13 cellular contexts compared by ENCODE assay signal in the genomic region with DNA sequence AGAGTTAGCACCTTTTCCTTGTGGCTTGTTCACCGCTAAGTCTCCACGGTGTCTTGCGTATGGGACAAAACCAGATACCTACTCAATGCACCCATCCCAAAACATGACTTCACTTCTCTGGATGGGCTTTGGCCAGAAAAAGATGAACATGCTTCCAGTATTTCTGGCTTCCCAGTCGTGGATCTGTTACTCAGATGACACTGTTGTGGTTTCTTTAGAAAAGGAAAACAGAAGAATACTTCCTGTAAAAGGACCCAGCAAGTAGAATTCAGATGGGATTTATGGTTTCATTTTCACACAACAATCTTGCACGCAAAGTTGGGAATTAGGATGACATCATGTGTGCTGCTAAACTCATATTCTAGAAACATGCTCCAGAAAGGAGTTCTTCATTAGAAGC.
DNase-seq lines count a peak whose midpoint lies in the region; TF ChIP-seq lines count a peak whose summit lies in the region.
"Had no signal": no experiment of that assay in that cellular context is flagged by ENCODE, and none has a peak within 500 bp of the region (broad histone marks: within the 10 kb centered on the region; RNA-seq: fewer than 3 reads in every experiment).

No MANE protein-coding gene starts in this region.

- H3K79me2 ChIP-seq in fibroblast of lung (ENCODE audit: control insufficient read depth, insufficient read depth, low read length) (no peaks in the 10 kb centered on the region), OCI-LY7 (ENCODE audit: insufficient read depth, low read depth, low read length) (no peaks in the 10 kb centered on the region)

- H4K20me1 ChIP-seq in BLaER1 = no peaks in the 10 kb centered on the region
- no peaks in the 10 kb centered on the region for H4K20me1 ChIP-seq in fibroblast of lung (ENCODE audit: control insufficient read depth, extremely low read depth, insufficient read depth, low read length)
- no peaks in the 10 kb centered on the region for H4K20me1 ChIP-seq in OCI-LY7 (ENCODE audit: insufficient read depth, low read length)

- TF ChIP-seq CTCF in fibroblast of lung (conservative IDR thresholded peaks at IDR 0.05 in 1 of 2, IDR thresholded peaks at IDR 0.05 in 1 of 2; ENCODE audit: low read depth in 1 of 2, low read length in 2 of 2) = no peak
- TF ChIP-seq CTCF in OCI-LY7 (conservative IDR thresholded peaks at IDR 0.05; ENCODE audit: low read length) = no peak
- no peak for TF ChIP-seq CTCF in Caco-2 (IDR thresholded peaks at IDR 0.05; ENCODE audit: insufficient read depth in 1 of 2, low read depth in 1 of 2, low read length in 1 of 2, severe bottlenecking in 1 of 2, unreplicated experiment in 1 of 2)

- H3K27me3 Mint-ChIP-seq in Caco-2 (ENCODE audit: insufficient read depth, unreplicated experiment) = peaks cover 4% of the 10 kb centered on the region

- POLR2A ChIA-PET in OCI-LY7 (lab: Charles Lee) = no interaction called here
- POLR2A ChIA-PET in Caco-2 (lab: Charles Lee) = no interaction called here

- H3K9ac ChIP-seq in BLaER1 = no peak overlapping the region
- no peak overlapping the region for H3K9ac ChIP-seq in fibroblast of lung (ENCODE audit: insufficient read depth, low read length)

- BruUV-seq in OCI-LY7 (replicated peaks; lab: Mats Ljungman, UMichigan) (no TSS peak), Caco-2 (replicated peaks; lab: Mats Ljungman, UMichigan) (no TSS peak)

- H3K4me1 ChIP-seq in BLaER1 (peaks cover 5% of the 10 kb centered on the region; the same call in 1 of the 2 replicates), fibroblast of lung (ENCODE audit: control insufficient read depth, extremely low read depth, insufficient read depth, low read length) (peaks cover 3% of the 10 kb centered on the region), OCI-LY7 (ENCODE audit: insufficient read depth, low read length, poor library complexity, severe bottlenecking) (no peaks in the 10 kb centered on the region), Caco-2 (no peaks in the 10 kb centered on the region)

- H3K9me3 Mint-ChIP-seq in Caco-2 (ENCODE audit: unreplicated experiment) = no peaks in the 10 kb centered on the region
- H3K9me3 Mint-ChIP-seq: activated naive CD4-positive, alpha-beta T cell treated with anti-CD3 and anti-CD28 coated beads for 36 hours had no signal

- CTCF ChIA-PET in OCI-LY7 (lab: Charles Lee; ENCODE audit: unreplicated experiment) = no interaction called here
- CTCF ChIA-PET in Caco-2 (lab: Charles Lee) = no interaction called here

- H3K27ac Mint-ChIP-seq in Caco-2 (ENCODE audit: unreplicated experiment) = no peak overlapping the region
- H3K27ac Mint-ChIP-seq: activated naive CD4-positive, alpha-beta T cell treated with anti-CD3 and anti-CD28 coated beads for 36 hours; CD4-positive, CD25-positive, alpha-beta regulatory T cell had no signal

- H3K36me3 Mint-ChIP-seq in Caco-2 (ENCODE audit: insufficient read depth, unreplicated experiment) = no peaks in the 10 kb centered on the region

- H3K9me2 ChIP-seq in OCI-LY7 (ENCODE audit: insufficient read depth, low read length) = no peaks in the 10 kb centered on the region

- intact Hi-C loops in OCI-LY7 (cut with micrococcal nuclease; ENCODE audit: unreplicated experiment) = no loop called here
- intact Hi-C loops in Caco-2 (cut with micrococcal nuclease; ENCODE audit: unreplicated experiment) = no loop called here

- peak overlapping the region; percentile 2 for H2AFZ ChIP-seq in fibroblast of lung (ENCODE audit: low read length)
- H2AFZ ChIP-seq in OCI-LY7 (ENCODE audit: low read length) = no peak overlapping the region

- H3K4me2 ChIP-seq in BLaER1 = peak overlapping the region; percentile 10; the same call in 1 of the 2 replicates
- H3K4me2 ChIP-seq in fibroblast of lung (ENCODE audit: extremely low read depth, insufficient read depth, low read length) = peak overlapping the region; percentile 54
- no peak overlapping the region for H3K4me2 ChIP-seq in OCI-LY7 (ENCODE audit: low read length)

- H3K4me3 Mint-ChIP-seq in Caco-2 (ENCODE audit: unreplicated experiment) = no peak overlapping the region
- H3K4me3 Mint-ChIP-seq: activated naive CD4-positive, alpha-beta T cell treated with anti-CD3 and anti-CD28 coated beads for 36 hours; CD4-positive, CD25-positive, alpha-beta regulatory T cell had no signal

- no peak overlapping the region for H3K4me3 ChIP-seq in BLaER1
- H3K4me3 ChIP-seq in fibroblast of lung (replicated peaks in 1 of 4; ENCODE audit: control extremely low read depth in 1 of 4, insufficient read depth in 1 of 4, low read depth in 3 of 4, low read length in 4 of 4) = no peak overlapping the region
- no peak overlapping the region for H3K4me3 ChIP-seq in OCI-LY7 (ENCODE audit: low read depth, low read length, poor library complexity, severe bottlenecking)
- no peak overlapping the region for H3K4me3 ChIP-seq in Caco-2 (ENCODE audit: low read depth, low read length)
- H3K4me3 ChIP-seq: coronary artery had no signal

- DNase-seq in MV-4-11 (lab: John Stamatoyannopoulos, UW) = peak; percentile 8
- peak; percentile 59 to 95 for DNase-seq in fibroblast of lung (ENCODE audit: low read depth in 2 of 2)
- peak; percentile 9 for DNase-seq in renal cortical epithelial cell (ENCODE audit: low read depth)
- DNase-seq in OCI-LY7 (ENCODE audit: low spot score) = no peak
- no peak for DNase-seq in Caco-2
- no peak for DNase-seq in SW 1271 (lab: John Stamatoyannopoulos, UW)
- DNase-seq in activated CD8-positive, alpha-beta memory T cell treated with anti-CD3 and anti-CD28 coated beads for 24 hours = no peak
- DNase-seq: activated naive CD4-positive, alpha-beta T cell treated with anti-CD3 and anti-CD28 coated beads for 36 hours; CD4-positive, CD25-positive, alpha-beta regulatory T cell; left colon; NCI-H510A treated with DMSO at 0.1 percent for 48 hours had no signal

- H3K4me1 Mint-ChIP-seq in Caco-2 (ENCODE audit: low read depth, unreplicated experiment) = no peaks in the 10 kb centered on the region

- no peak overlapping the region for H3K27ac ChIP-seq in BLaER1
- H3K27ac ChIP-seq in fibroblast of lung (ENCODE audit: insufficient read depth, low read length) = peak overlapping the region; percentile 48
- H3K27ac ChIP-seq in OCI-LY7 (ENCODE audit: low read depth, low read length, poor library complexity, severe bottlenecking) = no peak overlapping the region
- H3K27ac ChIP-seq: coronary artery had no signal

- H3K9me3 ChIP-seq in BLaER1 (no peaks in the 10 kb centered on the region), fibroblast of lung (ENCODE audit: control insufficient read depth, insufficient read depth, low read depth, low read length) (no peaks in the 10 kb centered on the region), OCI-LY7 (ENCODE audit: low read length) (no peaks in the 10 kb centered on the region), Caco-2 (no peaks in the 10 kb centered on the region)

- H3K27me3 ChIP-seq in BLaER1 = no peaks in the 10 kb centered on the region
- no peaks in the 10 kb centered on the region for H3K27me3 ChIP-seq in fibroblast of lung (ENCODE audit: control insufficient read depth, insufficient read depth, low read length)
- peaks cover 2% of the 10 kb centered on the region for H3K27me3 ChIP-seq in Caco-2 (replicated peaks; ENCODE audit: control insufficient read depth, insufficient read depth, low read length)

- H3K36me3 ChIP-seq in BLaER1 = no peaks in the 10 kb centered on the region
- no peaks in the 10 kb centered on the region for H3K36me3 ChIP-seq in fibroblast of lung (ENCODE audit: control insufficient read depth, insufficient read depth, low read length)
- H3K36me3 ChIP-seq in OCI-LY7 (ENCODE audit: insufficient read depth, low read length) = no peaks in the 10 kb centered on the region
- no peaks in the 10 kb centered on the region for H3K36me3 ChIP-seq in Caco-2 (ENCODE audit: control insufficient read depth, insufficient read depth, low read length)

Comparison
In these comparisons a context has a peak if more than half of its experiments do, and no peak if none do; other contexts are left out.
1. DNase-seq: peak in MV-4-11 (single experiment), fibroblast of lung (2 of 2) and renal cortical epithelial cell (single experiment); none in OCI-LY7 (single experiment), Caco-2 (0 of 2), SW 1271 (0 of 2) and activated CD8-positive, alpha-beta memory T cell treated with anti-CD3 and anti-CD28 coated beads for 24 hours (single experiment).